In the genomic region with DNA sequence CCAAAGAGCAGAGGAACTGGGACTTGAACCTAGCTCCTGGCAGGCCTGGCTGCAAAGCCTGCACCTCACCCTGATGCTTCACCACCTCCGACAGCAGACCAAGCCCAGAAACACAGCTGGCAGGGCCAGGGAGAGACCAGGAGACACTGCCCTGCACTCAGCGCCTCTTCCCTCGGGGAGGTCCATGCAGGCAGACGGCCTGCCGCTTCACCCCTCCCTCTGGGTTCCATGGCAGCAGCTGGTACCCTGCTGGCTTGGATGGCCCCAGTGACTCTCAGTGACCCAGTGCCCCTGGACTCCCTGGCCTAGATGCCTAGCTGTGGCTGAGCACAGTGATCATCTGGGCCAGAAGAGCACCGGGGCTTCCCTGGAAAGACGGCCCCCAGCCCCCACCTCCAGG, we compare ENCODE assay signal across 27 cellular contexts.
A peak's percentile ranks its signal among the peaks of the same experiment; 100 is the strongest.
DNase-seq lines count a peak whose midpoint lies in the region; ATAC-seq, FAIRE-seq and TF ChIP-seq lines count a peak whose summit lies in the region.
"Had no signal": no experiment of that assay in that cellular context is flagged by ENCODE, and none has a peak within 500 bp of the region (broad histone marks: within the 10 kb centered on the region; RNA-seq: fewer than 3 reads in every experiment).

No MANE protein-coding gene starts in this region.

- no peak overlapping the region for H2AFZ ChIP-seq in HepG2 (ENCODE audit: low read length)
- no peak overlapping the region for H2AFZ ChIP-seq in K562 (ENCODE audit: low read depth, low read length)
- no peak overlapping the region for H2AFZ ChIP-seq in neuronal stem cell (ENCODE audit: low read length)
- H2AFZ ChIP-seq: GM23248 had no signal

- peak overlapping the region; percentile 35 for H3K23ac ChIP-seq in neuronal stem cell (ENCODE audit: low read depth, low read length, poor library complexity)

- H3K4me3 ChIP-seq in HepG2 (replicated peaks in 1 of 3; ENCODE audit: insufficient read depth in 1 of 3, low read depth in 2 of 3, low read length in 3 of 3) = no peak overlapping the region
- H3K4me3 ChIP-seq in right lobe of liver = no peak overlapping the region
- no peak overlapping the region for H3K4me3 ChIP-seq in K562
- peak overlapping the region in 1 of 2 donors; percentile 23 for H3K4me3 ChIP-seq in neuronal stem cell (ENCODE audit: low read length in 2 of 2)
- no peak overlapping the region for H3K4me3 ChIP-seq in SJCRH30
- H3K4me3 ChIP-seq: A549; BLaER1 treated with 17β-estradiol and CSF1 and Interleukin-3, amounts not matched to agents 10 nM and 100 nM; GM12878; GM23248 had no signal

- peaks cover 3% of the 10 kb centered on the region for H3K9me1 ChIP-seq in K562 (ENCODE audit: control insufficient read depth, insufficient read depth, low read length)

- POLR2A ChIA-PET in HepG2 (lab: Yijun Ruan, JAX) = no interaction called here
- POLR2A ChIA-PET in K562 (lab: Yijun Ruan, JAX) = no interaction called here

- peak overlapping the region; percentile 68 for H2BK15ac ChIP-seq in neuronal stem cell (ENCODE audit: low read length)

- H3K27ac ChIP-seq in HepG2 (ENCODE audit: extremely low read length, insufficient read depth, low read length) (no peak overlapping the region), right lobe of liver (no peak overlapping the region), K562 (ENCODE audit: extremely low read depth, low read depth, low read length) (no peak overlapping the region), neuronal stem cell (replicated peaks; ENCODE audit: low read length) (no peak overlapping the region), SJCRH30 (no peak overlapping the region)
- H3K27ac ChIP-seq: A549; BLaER1 treated with 17β-estradiol and CSF1 and Interleukin-3, amounts not matched to agents 10 nM and 100 nM; GM23248 had no signal

- CTCF ChIA-PET in HepG2 (lab: Yijun Ruan, JAX; ENCODE audit: low intra/inter-chr PET ratio, low total read pairs) (no interaction called here), K562 (lab: Yijun Ruan, JAX; ENCODE audit: low intra/inter-chr PET ratio) (no interaction called here)

- H3K4me1 ChIP-seq in HepG2 (ENCODE audit: insufficient read depth, low read length) (peaks cover 19% of the 10 kb centered on the region), right lobe of liver (peaks cover 0 to 10% (median 0%) of the 10 kb centered on the region in 4 donors), K562 (replicated peaks in 1 of 2; ENCODE audit: control insufficient read depth in 2 of 2, insufficient read depth in 2 of 2, low read length in 2 of 2) (peaks cover 0 to 15% of the 10 kb centered on the region in 2 experiments; a peak in 1 of 5 replicates), neuronal stem cell (ENCODE audit: control insufficient read depth in 2 of 2, insufficient read depth in 1 of 2, low read depth in 1 of 2, low read length in 2 of 2) (peaks cover 4 to 6% of the 10 kb centered on the region in 2 donors), SJCRH30 (peaks cover 13% of the 10 kb centered on the region; the same call in 1 of the 2 replicates)

- H2BK120ac ChIP-seq in neuronal stem cell (ENCODE audit: low read depth, low read length) = no peak overlapping the region

- TF ChIP-seq POLR2A in HepG2 (IDR thresholded peaks at IDR 0.05; ENCODE audit: insufficient read depth in 1 of 2, low read depth in 2 of 2, low read length in 2 of 2) = no peak
- TF ChIP-seq POLR2A in right lobe of liver (IDR thresholded peaks at IDR 0.05) = no peak
- TF ChIP-seq POLR2A in K562 (conservative IDR thresholded peaks at IDR 0.05) = no peak

- no peak for TF ChIP-seq RAD21 in HepG2 (CRISPR knock-in tag; IDR thresholded peaks at IDR 0.05)
- TF ChIP-seq RAD21 in K562 (CRISPR knock-in tag; conservative IDR thresholded peaks at IDR 0.05 in 1 of 2, IDR thresholded peaks at IDR 0.05 in 1 of 2) = no peak

- peak overlapping the region; percentile 65 for H2BK12ac ChIP-seq in neuronal stem cell (ENCODE audit: low read length)

- TF ChIP-seq EP300 in HepG2 (IDR thresholded peaks at IDR 0.05; ENCODE audit: low read depth in 2 of 2, low read length in 2 of 2) (no peak), HepG2 (CRISPR knock-in tag; IDR thresholded peaks at IDR 0.05; ENCODE audit: borderline replicate concordance) (no peak), K562 (IDR thresholded peaks at IDR 0.05; ENCODE audit: low read length) (no peak)

- no peak overlapping the region for H4K8ac ChIP-seq in neuronal stem cell (ENCODE audit: low read depth, low read length)

- no peaks in the 10 kb centered on the region for H3K79me1 ChIP-seq in neuronal stem cell (ENCODE audit: low read depth, low read length)

- H2BK5ac ChIP-seq in neuronal stem cell (ENCODE audit: low read length) = no peak overlapping the region

- H4K91ac ChIP-seq in neuronal stem cell (ENCODE audit: low read depth, low read length, poor library complexity) = no peak overlapping the region

- H4K20me1 ChIP-seq in HepG2 (ENCODE audit: insufficient read depth, low read length) (no peaks in the 10 kb centered on the region), K562 (replicated peaks; ENCODE audit: control insufficient read depth, insufficient read depth, low read length) (peaks cover 22% of the 10 kb centered on the region)

- H2AK5ac ChIP-seq in neuronal stem cell (ENCODE audit: low read depth, low read length) = peak overlapping the region; percentile 89

- H3K9me3 ChIP-seq in HepG2 (ENCODE audit: low read length) = no peaks in the 10 kb centered on the region
- no peaks in the 10 kb centered on the region for H3K9me3 ChIP-seq in right lobe of liver
- H3K9me3 ChIP-seq in K562 (replicated peaks; ENCODE audit: control insufficient read depth, insufficient read depth, low read depth, low read length) = no peaks in the 10 kb centered on the region
- no peaks in the 10 kb centered on the region for H3K9me3 ChIP-seq in neuronal stem cell (replicated peaks in 1 of 2; ENCODE audit: control insufficient read depth in 2 of 2, insufficient read depth in 1 of 2, low read depth in 1 of 2, low read length in 2 of 2)
- H3K9me3 ChIP-seq in SJCRH30 (replicated peaks) = no peaks in the 10 kb centered on the region
- H3K9me3 ChIP-seq: A549; BE2C; BLaER1 treated with 17β-estradiol and CSF1 and Interleukin-3, amounts not matched to agents 10 nM and 100 nM had no signal

- intact Hi-C loops in HepG2 (cut with micrococcal nuclease; ENCODE audit: unreplicated experiment) = no loop called here
- intact Hi-C loops in right lobe of liver (cut with DNase I) = no loop called here
- intact Hi-C loops in K562 (cut with micrococcal nuclease) = loop anchor here (10.0 kb wide), 1 partner anchor 432 kb away; no protein-coding TSS in a partner anchor

- H3K18ac ChIP-seq in neuronal stem cell (ENCODE audit: low read length) = peak overlapping the region; percentile 86

- FAIRE-seq in HepG2 (lab: Jason Lieb, UNC) = no peak
- FAIRE-seq in K562 (lab: Jason Lieb, UNC) = no peak
- FAIRE-seq: A549, D721Med, GM12878, GM19239, H1 had no signal

- H3K36me3 ChIP-seq in HepG2 (replicated peaks in 1 of 2; ENCODE audit: control insufficient read depth in 1 of 2, insufficient read depth in 2 of 2, low read length in 2 of 2) (no peaks in the 10 kb centered on the region), right lobe of liver (no peaks in the 10 kb centered on the region), K562 (ENCODE audit: control insufficient read depth, insufficient read depth, low read length) (no peaks in the 10 kb centered on the region), neuronal stem cell (replicated peaks in 1 of 2; ENCODE audit: control insufficient read depth in 2 of 2, insufficient read depth in 2 of 2, low read length in 2 of 2) (no peaks in the 10 kb centered on the region), SJCRH30 (no peaks in the 10 kb centered on the region)
- H3K36me3 ChIP-seq: BE2C; BLaER1 treated with 17β-estradiol and CSF1 and Interleukin-3, amounts not matched to agents 10 nM and 100 nM had no signal

- DNase-seq in HepG2 (ENCODE audit: low spot score) (no peak), right lobe of liver (no peak), K562 (ENCODE audit: extremely low read depth in 1 of 4, low spot score in 3 of 4) (no peak), neuronal stem cell (ENCODE audit: low spot score) (no peak), SJCRH30 (no peak), cerebellum (ENCODE audit: low spot score) (no peak)
- DNase-seq in activated CD4-positive, CD25-positive, alpha-beta regulatory T cell treated with anti-CD3 and anti-CD28 coated beads, Interleukin-2, amount 50 U/mL, for 72 hours = no peak
- DNase-seq: 8988T; ACHN; AML-193; BE2C; CD4-positive, alpha-beta T cell; CD8-positive, alpha-beta memory T cell; DMS 273 treated with DMSO at 0.1 percent for 48 hours; DMS79; EL; GDM1; GM23248; H9; HFFc6 had no signal

- BruUV-seq in HepG2 (replicated peaks; lab: Mats Ljungman, UMichigan) = no TSS peak
- BruUV-seq in K562 (replicated peaks; lab: Mats Ljungman, UMichigan) = no TSS peak

- WGBS in HepG2 (ENCODE audit: low lambda C conversion rate) = 57% methylated on average over 1 of the region's 7 CpGs
- no CpG with 5 or more reads among the region's 7 CpGs for WGBS in right lobe of liver (ENCODE audit: insufficient coverage, low coverage, low lambda C conversion rate, missing lambda C conversion rate)
- 5% methylated on average over 7 of the region's 7 CpGs for WGBS in K562 (ENCODE audit: insufficient coverage, low coverage, missing lambda C conversion rate)
- no CpG with 5 or more reads among the region's 7 CpGs for WGBS in neuronal stem cell (ENCODE audit: extremely low coverage in 2 of 2, insufficient read length in 2 of 2, insufficient replicate concordance in 1 of 2), 2 donors

- peak overlapping the region; percentile 84 for H3K14ac ChIP-seq in neuronal stem cell (ENCODE audit: low read length)

- H3K27me3 ChIP-seq in HepG2 (ENCODE audit: control insufficient read depth in 1 of 2, insufficient read depth in 2 of 2, low read length in 2 of 2) (peaks cover 11 to 43% of the 10 kb centered on the region in 2 experiments), right lobe of liver (no peaks in the 10 kb centered on the region), K562 (ENCODE audit: control insufficient read depth in 2 of 2, insufficient read depth in 2 of 2, low read length in 2 of 2) (peaks cover 63 to 87% of the 10 kb centered on the region in 2 experiments), neuronal stem cell (ENCODE audit: control insufficient read depth in 3 of 3, insufficient read depth in 3 of 3, low read depth in 1 of 3, low read length in 3 of 3) (peaks cover 0 to 28% (median 0%) of the 10 kb centered on the region in 3 experiments), SJCRH30 (peaks cover 6% of the 10 kb centered on the region; the same call in 1 of the 2 replicates)
- H3K27me3 ChIP-seq: BE2C had no signal

- no peak for ATAC-seq in HepG2
- no peak for ATAC-seq in right lobe of liver
- no peak for ATAC-seq in K562
- ATAC-seq: A549, GM12878, HCT116 had no signal

- H3K79me2 ChIP-seq in HepG2 (ENCODE audit: insufficient read depth, low read length) (no peaks in the 10 kb centered on the region), K562 (ENCODE audit: control insufficient read depth, insufficient read depth, low read length) (no peaks in the 10 kb centered on the region)

- H3K4ac ChIP-seq in neuronal stem cell (ENCODE audit: low read length) = no peak overlapping the region

- H3K4me2 ChIP-seq in HepG2 (ENCODE audit: low read depth, low read length) (no peak overlapping the region), K562 (ENCODE audit: insufficient read depth, low read length) (no peak overlapping the region), neuronal stem cell (ENCODE audit: insufficient read depth, low read length, poor library complexity, severe bottlenecking) (no peak overlapping the region)
- H3K4me2 ChIP-seq: A549; BLaER1 treated with 17β-estradiol and CSF1 and Interleukin-3, amounts not matched to agents 10 nM and 100 nM had no signal

- no peak for TF ChIP-seq CTCF in HepG2 (CRISPR knock-in tag; IDR thresholded peaks at IDR 0.05)
- no peak for TF ChIP-seq CTCF in right lobe of liver (IDR thresholded peaks at IDR 0.05)
- no peak for TF ChIP-seq CTCF in K562 (IDR thresholded peaks at IDR 0.05 in 2 of 3, conservative IDR thresholded peaks at IDR 0.05 in 1 of 3; ENCODE audit: insufficient read depth in 2 of 3, low read depth in 1 of 3, low read length in 3 of 3)

- in situ Hi-C loops in HepG2 (cut with HindIII; ENCODE audit: extremely low pct_ligation_motif_present, low pct_unique_long_range_greater_than_20kb) (loop anchor here (10.0 kb wide), 1 partner anchor 442 kb away; no protein-coding TSS in a partner anchor), K562 (cut with MboI) (no loop called here)

- H3K9ac ChIP-seq in HepG2 (ENCODE audit: insufficient read depth, low read depth, low read length) = no peak overlapping the region
- H3K9ac ChIP-seq in K562 (ENCODE audit: insufficient read depth in 1 of 2, low read depth in 2 of 2, low read length in 2 of 2) = peak overlapping the region in 1 of 2 experiments; percentile 30; a peak in 2 of 4 replicates
- peak overlapping the region; percentile 6 for H3K9ac ChIP-seq in neuronal stem cell (ENCODE audit: low read depth, low read length, poor library complexity)
- H3K9ac ChIP-seq: BLaER1 treated with 17β-estradiol and CSF1 and Interleukin-3, amounts not matched to agents 10 nM and 100 nM; GM23248 had no signal

Comparison
In these comparisons a context has a peak if more than half of its experiments do, and no peak if none do; other contexts are left out.
1. Of the 241 proteins assayed by ChIP-seq in both HepG2 and K562: peak only in HepG2: none; only in K562: FOXK1; in both: none; in neither: 240.